29 cellular contexts compared by ENCODE assay signal in genomic region chr12:104585448-104586055, GRCh38.
DNase-seq lines count a peak whose midpoint lies in the region; ATAC-seq and TF ChIP-seq lines count a peak whose summit lies in the region.
"Had no signal": no experiment of that assay in that cellular context is flagged by ENCODE, and none has a peak within 500 bp of the region (broad histone marks: within the 10 kb centered on the region; RNA-seq: fewer than 3 reads in every experiment).

No MANE protein-coding gene starts in this region.

- H3K27me3 ChIP-seq in DND-41 (ENCODE audit: insufficient read depth, low read length, poor library complexity) = no peaks in the 10 kb centered on the region
- H3K27me3 ChIP-seq: gastroesophageal sphincter, suprapubic skin had no signal

- H2AFZ ChIP-seq in DND-41 (ENCODE audit: low read depth, low read length) = no peak overlapping the region

- H3K4me1 ChIP-seq in DND-41 (ENCODE audit: insufficient read depth, low read length) (peaks cover 6% of the 10 kb centered on the region; the same call in 1 of the 2 replicates), mucosa of descending colon (ENCODE audit: low read depth) (no peaks in the 10 kb centered on the region)
- H3K4me1 ChIP-seq: left ventricle myocardium inferior had no signal

- no peak overlapping the region for H3K4me3 Mint-ChIP-seq in nephron progenitor cell
- no peak overlapping the region for H3K4me3 Mint-ChIP-seq in activated CD4-positive, alpha-beta T cell treated with anti-CD3 and anti-CD28 coated beads, Interleukin-2, amount 10 ng/mL, durations not matched to agents 7 days and 5 days
- H3K4me3 Mint-ChIP-seq: activated CD4-positive, alpha-beta T cell treated with anti-CD3 and anti-CD28 coated beads, Interleukin-2, amount 10 ng/mL, durations not matched to agents 24 days and 14 days; neural crest cell had no signal

- H3K36me3 ChIP-seq in DND-41 (ENCODE audit: insufficient read depth, low read length) (peaks cover 54% of the 10 kb centered on the region), mucosa of descending colon (ENCODE audit: low read depth) (no peaks in the 10 kb centered on the region)
- H3K36me3 ChIP-seq: gastroesophageal sphincter, HAP-1, left ventricle myocardium inferior, suprapubic skin, WERI-Rb-1 had no signal

- H3K27ac ChIP-seq in DND-41 (ENCODE audit: low read length) = peak overlapping the region; percentile 16; the same call in 1 of the 2 replicates
- H3K27ac ChIP-seq in RWPE1 = peak overlapping the region; percentile 68
- H3K27ac ChIP-seq: C4-2B, gastroesophageal sphincter, left ventricle myocardium inferior, suprapubic skin had no signal

- no peaks in the 10 kb centered on the region for H3K9me3 Mint-ChIP-seq in nephron progenitor cell
- H3K9me3 Mint-ChIP-seq in activated CD4-positive, alpha-beta T cell treated with anti-CD3 and anti-CD28 coated beads, Interleukin-2, amount 10 ng/mL, durations not matched to agents 7 days and 5 days = no peaks in the 10 kb centered on the region
- H3K9me3 Mint-ChIP-seq: activated CD4-positive, alpha-beta T cell treated with anti-CD3 and anti-CD28 coated beads, Interleukin-2, amount 10 ng/mL, durations not matched to agents 24 days and 14 days; neural crest cell had no signal

- H3K27me3 Mint-ChIP-seq in nephron progenitor cell (ENCODE audit: low read depth, poor library complexity) = peaks cover 6% of the 10 kb centered on the region
- no peaks in the 10 kb centered on the region for H3K27me3 Mint-ChIP-seq in activated CD4-positive, alpha-beta T cell treated with anti-CD3 and anti-CD28 coated beads, Interleukin-2, amount 10 ng/mL, durations not matched to agents 7 days and 5 days
- H3K27me3 Mint-ChIP-seq: activated CD4-positive, alpha-beta T cell treated with anti-CD3 and anti-CD28 coated beads, Interleukin-2, amount 10 ng/mL, durations not matched to agents 24 days and 14 days had no signal

- H3K4me3 ChIP-seq in DND-41 (ENCODE audit: low read depth in 1 of 2, low read length in 2 of 2) = no peak overlapping the region
- H3K4me3 ChIP-seq in epithelial cell of esophagus (ENCODE audit: low read length) = no peak overlapping the region
- H3K4me3 ChIP-seq in mucosa of descending colon = no peak overlapping the region
- H3K4me3 ChIP-seq: gastroesophageal sphincter, HAP-1, left ventricle myocardium inferior, suprapubic skin had no signal

- H4K20me1 ChIP-seq in DND-41 (ENCODE audit: insufficient read depth, low read length) = peaks cover 92% of the 10 kb centered on the region

- H3K9me3 ChIP-seq in DND-41 (ENCODE audit: insufficient read depth, low read length, severe bottlenecking) = no peaks in the 10 kb centered on the region
- H3K9me3 ChIP-seq in mucosa of descending colon = no peaks in the 10 kb centered on the region
- H3K9me3 ChIP-seq: gastroesophageal sphincter, HAP-1, left ventricle myocardium inferior, suprapubic skin had no signal

- CTCF ChIA-PET in RWPE1 (lab: Yijun Ruan, JAX) = no interaction called here
- CTCF ChIA-PET in activated CD4-positive, alpha-beta T cell treated with anti-CD3 and anti-CD28 coated beads, Interleukin-2, amount 10 ng/mL, durations not matched to agents 7 days and 5 days (lab: Charles Lee) = no interaction called here

- TF ChIP-seq CTCF in DND-41 (IDR thresholded peaks at IDR 0.05; ENCODE audit: borderline replicate concordance, extremely low read depth, low read length, poor library complexity, severe bottlenecking) = no peak
- TF ChIP-seq CTCF in RWPE1 (conservative IDR thresholded peaks at IDR 0.05; ENCODE audit: low read depth) = no peak
- TF ChIP-seq CTCF in epithelial cell of esophagus (IDR thresholded peaks at IDR 0.05; ENCODE audit: insufficient read depth, low read depth, low read length, missing control alignments) = no peak
- no peak for TF ChIP-seq CTCF in nephron progenitor cell (IDR thresholded peaks at IDR 0.05)
- no peak for TF ChIP-seq CTCF in mucosa of descending colon (IDR thresholded peaks at IDR 0.05)

- H3K4me1 Mint-ChIP-seq in nephron progenitor cell = peaks cover 77% of the 10 kb centered on the region
- peaks cover 33% of the 10 kb centered on the region for H3K4me1 Mint-ChIP-seq in activated CD4-positive, alpha-beta T cell treated with anti-CD3 and anti-CD28 coated beads, Interleukin-2, amount 10 ng/mL, durations not matched to agents 7 days and 5 days

- POLR2A ChIA-PET in RWPE1 (lab: Yijun Ruan, JAX; ENCODE audit: low non-redundant PET) = no interaction called here
- POLR2A ChIA-PET in activated CD4-positive, alpha-beta T cell treated with anti-CD3 and anti-CD28 coated beads, Interleukin-2, amount 10 ng/mL, durations not matched to agents 7 days and 5 days (lab: Charles Lee) = no interaction called here

- no peaks in the 10 kb centered on the region for H3K36me3 Mint-ChIP-seq in nephron progenitor cell (ENCODE audit: low read depth)
- peaks cover 32% of the 10 kb centered on the region for H3K36me3 Mint-ChIP-seq in activated CD4-positive, alpha-beta T cell treated with anti-CD3 and anti-CD28 coated beads, Interleukin-2, amount 10 ng/mL, durations not matched to agents 7 days and 5 days (ENCODE audit: low read depth)

- H3K4me2 ChIP-seq in DND-41 (ENCODE audit: insufficient read depth, low read length) = no peak overlapping the region

- peak overlapping the region; percentile 98 for H3K27ac Mint-ChIP-seq in nephron progenitor cell
- no peak overlapping the region for H3K27ac Mint-ChIP-seq in activated CD4-positive, alpha-beta T cell treated with anti-CD3 and anti-CD28 coated beads, Interleukin-2, amount 10 ng/mL, durations not matched to agents 7 days and 5 days
- H3K27ac Mint-ChIP-seq: activated CD4-positive, alpha-beta T cell treated with anti-CD3 and anti-CD28 coated beads, Interleukin-2, amount 10 ng/mL, durations not matched to agents 24 days and 14 days had no signal

- peaks cover 99% of the 10 kb centered on the region for H3K79me2 ChIP-seq in DND-41 (ENCODE audit: insufficient read depth, low read length)

- intact Hi-C loops in mucosa of descending colon (cut with DNase I, micrococcal nuclease) = no loop called here

- no peak for ATAC-seq in DND-41 (ENCODE audit: insufficient read depth, low read depth)
- no peak for ATAC-seq in mucosa of descending colon
- ATAC-seq: gastroesophageal sphincter had no signal

- H3K9ac ChIP-seq in DND-41 (ENCODE audit: low read depth, low read length) = no peak overlapping the region

- no peak for DNase-seq in DND-41
- no peak for DNase-seq in RWPE1 (ENCODE audit: low spot score)
- peak; percentile 62 for DNase-seq in epithelial cell of esophagus (ENCODE audit: low read depth)
- DNase-seq in nephron progenitor cell = no peak
- DNase-seq in activated CD4-positive, alpha-beta T cell treated with anti-CD3 and anti-CD28 coated beads, Interleukin-2, amount 10 ng/mL, durations not matched to agents 7 days and 5 days = no peak
- no peak for DNase-seq in mucosa of descending colon
- no peak for DNase-seq in RKO (ENCODE audit: low spot score)
- DNase-seq in D341Med (ENCODE audit: low spot score) = no peak
- DNase-seq: activated CD4-positive, alpha-beta T cell treated with anti-CD3 and anti-CD28 coated beads, Interleukin-2, amount 10 ng/mL, durations not matched to agents 24 days and 14 days; activated naive CD4-positive, alpha-beta T cell treated with Interleukin-2 at 50 U/mL for 16 hours; activated T-cell treated with anti-CD3 and anti-CD28 coated beads, Interleukin-2, amount 50 U/mL, for 48 hours; amniotic stem cell; cortex of kidney; hypothalamus; KBM-7; left ventricle myocardium inferior; MM.1S; NCI-H2029 treated with DMSO at 0.1 percent for 48 hours; OCI-M1; posterior cingulate gyrus; SHP77; stimulated activated CD4-positive, alpha-beta T cell treated with anti-CD3 and anti-CD28 coated beads, Interleukin-12 subunit alpha, Interleukin-12 subunit beta, amount 100 ng/mL, for 4 hours; stimulated activated CD4-positive, alpha-beta T cell treated with anti-CD3 and anti-CD28 coated beads, Interleukin-4, amount 100 ng/mL, for 1 hour had no signal
